10 cellular contexts compared by ENCODE assay signal in the genomic region with DNA sequence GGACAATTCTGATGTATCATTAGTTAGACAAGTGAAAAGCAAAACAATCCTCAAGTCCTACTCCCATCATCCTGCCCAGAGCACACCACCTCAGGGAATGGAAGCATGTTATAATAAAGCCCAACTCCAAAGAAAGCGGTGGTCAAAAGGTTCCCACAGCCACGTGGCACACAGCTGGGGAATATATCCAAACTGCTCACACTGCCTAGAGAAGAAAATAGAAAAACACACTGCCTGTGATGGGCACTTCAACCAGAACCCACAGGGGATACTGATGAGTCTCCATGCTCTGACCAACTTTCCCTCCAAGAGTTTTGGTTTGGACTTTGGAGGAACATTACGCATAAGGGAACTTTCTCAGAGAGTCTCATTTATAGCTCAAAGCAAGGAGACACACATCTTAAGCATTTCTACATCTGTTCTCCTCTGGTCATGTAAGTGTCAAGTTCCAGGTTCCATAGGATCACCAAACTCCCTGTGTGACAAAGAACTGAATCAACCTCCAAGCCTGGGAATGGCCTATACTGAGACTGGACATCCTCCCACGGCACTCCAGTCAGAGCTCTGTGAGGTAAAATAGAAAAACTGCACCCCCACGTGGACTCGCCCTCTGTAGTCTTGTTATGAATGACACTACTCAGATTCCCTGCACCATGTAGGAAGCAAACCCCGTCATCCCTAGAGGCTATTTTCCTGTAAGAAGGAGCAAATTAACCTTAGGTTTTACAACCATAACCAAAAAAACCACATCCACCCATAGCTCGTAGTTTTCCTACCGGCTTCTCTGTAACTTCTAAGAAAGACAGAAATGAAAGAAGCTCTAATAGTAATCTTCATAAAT. TPM values are rescaled to one million over a fixed set of nuclear protein-coding genes. Genes with fewer than 3 reads are reported as not detected.
DNase-seq lines count a peak whose midpoint lies in the region; ATAC-seq lines count a peak whose summit lies in the region.
"Had no signal": no experiment of that assay in that cellular context is flagged by ENCODE, and none has a peak within 500 bp of the region (broad histone marks: within the 10 kb centered on the region; RNA-seq: fewer than 3 reads in every experiment).

No MANE protein-coding gene starts in this region.

- H3K27me3 Mint-ChIP-seq in activated T-cell treated with anti-CD3 and anti-CD28 coated beads, Interleukin-2, amount 50 U/mL, for 72 hours (ENCODE audit: low read depth): no peaks in the 10 kb centered on the region
- no peaks in the 10 kb centered on the region for H3K27me3 Mint-ChIP-seq in stimulated activated naive CD8-positive, alpha-beta T cell treated with anti-CD3 and anti-CD28 coated beads, Interleukin-15, amount 100 ng/mL, for 72 hours

- peaks cover 67% of the 10 kb centered on the region for H3K4me1 Mint-ChIP-seq in activated T-cell treated with anti-CD3 and anti-CD28 coated beads, Interleukin-2, amount 50 U/mL, for 72 hours (ENCODE audit: low read depth)
- H3K4me1 Mint-ChIP-seq in stimulated activated naive CD8-positive, alpha-beta T cell treated with anti-CD3 and anti-CD28 coated beads, Interleukin-15, amount 100 ng/mL, for 72 hours: peaks cover 85% of the 10 kb centered on the region

- H3K56ac ChIP-seq in mesendoderm (ENCODE audit: low read length): no peak overlapping the region

- H3K9ac ChIP-seq in mesendoderm (ENCODE audit: low read length): no peak overlapping the region

- peak; percentile 82 to 86 for ATAC-seq in activated T-cell treated with anti-CD3 and anti-CD28 coated beads, Interleukin-2, amount 50 U/mL, for 72 hours (replicated peaks in 1 of 2)
- peak; percentile 79 for ATAC-seq in stimulated activated naive CD8-positive, alpha-beta T cell treated with anti-CD3 and anti-CD28 coated beads, Interleukin-15, amount 100 ng/mL, for 72 hours
- no peak for ATAC-seq in GM21786 (IDR thresholded peaks at IDR 0.05; ENCODE audit: unreplicated experiment)

- H2BK5ac ChIP-seq in mesendoderm (ENCODE audit: low read length): no peak overlapping the region

- H3K36me3 Mint-ChIP-seq in activated T-cell treated with anti-CD3 and anti-CD28 coated beads, Interleukin-2, amount 50 U/mL, for 72 hours (ENCODE audit: insufficient read depth in 2 of 2): peaks cover 0 to 2% of the 10 kb centered on the region in 2 donors

- peak overlapping the region; percentile 79 for H3K27ac Mint-ChIP-seq in activated T-cell treated with anti-CD3 and anti-CD28 coated beads, Interleukin-2, amount 50 U/mL, for 72 hours
- H3K27ac Mint-ChIP-seq in stimulated activated naive CD8-positive, alpha-beta T cell treated with anti-CD3 and anti-CD28 coated beads, Interleukin-15, amount 100 ng/mL, for 72 hours: peak overlapping the region; percentile 92 to 93

- H2BK120ac ChIP-seq in mesendoderm (ENCODE audit: low read depth, low read length): no peak overlapping the region

- H3K4me1 ChIP-seq in mesendoderm (ENCODE audit: control insufficient read depth, low read depth, low read length): no peaks in the 10 kb centered on the region

- H4K8ac ChIP-seq in mesendoderm (ENCODE audit: low read depth, low read length): no peak overlapping the region

- peaks cover 2% of the 10 kb centered on the region for H3K79me2 ChIP-seq in mesendoderm (ENCODE audit: control insufficient read depth, insufficient read depth, low read length)

- no peak overlapping the region for H3K4me2 ChIP-seq in mesendoderm (ENCODE audit: low read length)

- no peaks in the 10 kb centered on the region for H3K36me3 ChIP-seq in mesendoderm (ENCODE audit: control insufficient read depth, insufficient read depth, low read length)
- H3K36me3 ChIP-seq: right atrium auricular region, tibial nerve had no signal

- no peak overlapping the region for H3K18ac ChIP-seq in mesendoderm (ENCODE audit: low read length)

- no peaks in the 10 kb centered on the region for H3K27me3 ChIP-seq in mesendoderm (ENCODE audit: insufficient read depth, low read length, poor library complexity)
- H3K27me3 ChIP-seq: right atrium auricular region, tibial nerve had no signal

- DNase-seq in activated effector memory CD4-positive, alpha-beta T cell treated with anti-CD3 and anti-CD28 coated beads, Interleukin-2, amount 50 U/mL, for 16 hours: peak; percentile 70
- no peak for DNase-seq in activated effector memory CD4-positive, alpha-beta T cell treated with Interleukin-2 at 50 U/mL for 16 hours
- DNase-seq in activated T-cell treated with anti-CD3 and anti-CD28 coated beads, Interleukin-2, amount 50 U/mL, for 72 hours: peak; percentile 51 to 56
- DNase-seq in islet precursor cell (peak; percentile 56), mesendoderm (no peak), NCI-H1092 (lab: John Stamatoyannopoulos, UW) (no peak)
- peak; percentile 31 to 66 for DNase-seq in stimulated activated naive CD8-positive, alpha-beta T cell treated with anti-CD3 and anti-CD28 coated beads, Interleukin-15, amount 100 ng/mL, for 72 hours

- H2BK15ac ChIP-seq in mesendoderm (replicated peaks; ENCODE audit: low read depth): no peak overlapping the region

- peak overlapping the region; percentile 71 to 84 for H3K4me3 Mint-ChIP-seq in activated T-cell treated with anti-CD3 and anti-CD28 coated beads, Interleukin-2, amount 50 U/mL, for 72 hours
- peak overlapping the region; percentile 62 to 66 for H3K4me3 Mint-ChIP-seq in stimulated activated naive CD8-positive, alpha-beta T cell treated with anti-CD3 and anti-CD28 coated beads, Interleukin-15, amount 100 ng/mL, for 72 hours

- H3K4me3 ChIP-seq in mesendoderm (ENCODE audit: low read length): no peak overlapping the region
- H3K4me3 ChIP-seq: right atrium auricular region, tibial nerve had no signal

- no peak overlapping the region for H3K27ac ChIP-seq in mesendoderm (ENCODE audit: low read depth, low read length)
- H3K27ac ChIP-seq: right atrium auricular region, tibial nerve had no signal

- no CpG with 5 or more reads among the region's 9 CpGs for WGBS in mesendoderm (ENCODE audit: extremely low coverage, insufficient coverage, low lambda C conversion rate)

- H2AK5ac ChIP-seq in mesendoderm (ENCODE audit: low read length): no peak overlapping the region

- no peaks in the 10 kb centered on the region for H3K9me3 Mint-ChIP-seq in activated T-cell treated with anti-CD3 and anti-CD28 coated beads, Interleukin-2, amount 50 U/mL, for 72 hours
- H3K9me3 Mint-ChIP-seq in stimulated activated naive CD8-positive, alpha-beta T cell treated with anti-CD3 and anti-CD28 coated beads, Interleukin-15, amount 100 ng/mL, for 72 hours: no peaks in the 10 kb centered on the region

- H3K4ac ChIP-seq in mesendoderm (ENCODE audit: low read depth, low read length): no peak overlapping the region

- H3K23ac ChIP-seq in mesendoderm (ENCODE audit: low read length): no peak overlapping the region

- H4K5ac ChIP-seq in mesendoderm (ENCODE audit: low read length): no peak overlapping the region

- no peaks in the 10 kb centered on the region for H3K79me1 ChIP-seq in mesendoderm (ENCODE audit: low read length)

RNA-seq across cellular contexts. Expression of a gene that starts 12.2 kb away (rescaled TPM):
- 10 to 100 TPM in 1 of 2 donors, 1 to 10 TPM in 1; 9.8 to 10.7 TPM for total RNA-seq in activated T-cell treated with anti-CD3 and anti-CD28 coated beads, Interleukin-2, amount 50 U/mL, for 72 hours
- 3.8 TPM for polyA plus RNA-seq in mesendoderm (2013, experiment 1 of 2)
- 3.6 TPM for polyA plus RNA-seq in mesendoderm (2013, experiment 2 of 2)

RNA-seq across cellular contexts. Expression of a gene that starts 28.4 kb away (rescaled TPM):
- 1 to 10 TPM; 4.5 to 5.8 TPM for total RNA-seq in activated T-cell treated with anti-CD3 and anti-CD28 coated beads, Interleukin-2, amount 50 U/mL, for 72 hours
- polyA plus RNA-seq in mesendoderm (2013, experiment 1 of 2): 3.2 TPM
- polyA plus RNA-seq in mesendoderm (2013, experiment 2 of 2): 3.2 TPM

Comparison
In these comparisons a context has a peak if more than half of its experiments do, and no peak if none do; other contexts are left out.
1. DNase-seq: peak in activated effector memory CD4-positive, alpha-beta T cell treated with anti-CD3 and anti-CD28 coated beads, Interleukin-2, amount 50 U/mL, for 16 hours (single experiment), activated T-cell treated with anti-CD3 and anti-CD28 coated beads, Interleukin-2, amount 50 U/mL, for 72 hours (2 of 2), islet precursor cell (single experiment) and stimulated activated naive CD8-positive, alpha-beta T cell treated with anti-CD3 and anti-CD28 coated beads, Interleukin-15, amount 100 ng/mL, for 72 hours (2 of 2); none in activated effector memory CD4-positive, alpha-beta T cell treated with Interleukin-2 at 50 U/mL for 16 hours (single experiment), mesendoderm (single experiment) and NCI-H1092 (single experiment).